Comparison of ENCODE assay signal across 12 cellular contexts in genomic region chr5:122877518-122877917, GRCh38. TPM values are rescaled to one million over a fixed set of nuclear protein-coding genes. Genes with fewer than 3 reads are reported as not detected.
DNase-seq lines count a peak whose midpoint lies in the region; ATAC-seq, FAIRE-seq and TF ChIP-seq lines count a peak whose summit lies in the region.
"Had no signal": no experiment of that assay in that cellular context is flagged by ENCODE, and none has a peak within 500 bp of the region (broad histone marks: within the 10 kb centered on the region; RNA-seq: fewer than 3 reads in every experiment).

No MANE protein-coding gene starts in this region.

- POLR2A ChIA-PET in SK-N-SH (lab: Yijun Ruan, JAX): no interaction called here

- peaks cover 5% of the 10 kb centered on the region for H3K79me2 ChIP-seq in SK-N-SH (ENCODE audit: insufficient read depth)

- H4K20me1 ChIP-seq in SK-N-SH (ENCODE audit: insufficient read depth): no peaks in the 10 kb centered on the region

- peaks cover 11% of the 10 kb centered on the region for H3F3A ChIP-seq in SK-N-SH (replicated peaks; ENCODE audit: insufficient read depth)

- TF ChIP-seq RAD21 in SK-N-SH (IDR thresholded peaks at IDR 0.05; ENCODE audit: low read length): no peak

- TF ChIP-seq POLR2A in GM12891 (IDR thresholded peaks at IDR 0.05; ENCODE audit: low read depth, low read length): no peak

- no peaks in the 10 kb centered on the region for H3K9me2 ChIP-seq in SK-N-SH

- DNase-seq in GM12891 (ENCODE audit: insufficient read length, low spot score) (no peak), SIG-M5 (lab: John Stamatoyannopoulos, UW) (peak; percentile 9), NCI-H748 (lab: John Stamatoyannopoulos, UW; ENCODE audit: unreplicated experiment) (no peak), SK-N-SH (no peak), COLO668 (lab: John Stamatoyannopoulos, UW; ENCODE audit: unreplicated experiment) (no peak)
- DNase-seq: dorsolateral prefrontal cortex, KBM-7, transverse colon, WERI-Rb-1 had no signal

- TF ChIP-seq EP300 in SK-N-SH (IDR thresholded peaks at IDR 0.05; ENCODE audit: borderline replicate concordance in 1 of 2, low read depth in 1 of 2, low read length in 1 of 2): no peak

- no peaks in the 10 kb centered on the region for H3K27me3 ChIP-seq in SK-N-SH (ENCODE audit: insufficient read depth)
- H3K27me3 ChIP-seq: dorsolateral prefrontal cortex, transverse colon had no signal

- H3K27ac ChIP-seq in SK-N-SH (ENCODE audit: low read depth in 2 of 2, low read length in 1 of 2): no peak overlapping the region
- H3K27ac ChIP-seq: dorsolateral prefrontal cortex, transverse colon, WERI-Rb-1 had no signal

- peak; percentile 41 for FAIRE-seq in GM12891 (lab: Jason Lieb, UNC)

- ATAC-seq in GM21390 (IDR thresholded peaks at IDR 0.05; ENCODE audit: unreplicated experiment) (peak; percentile 65), HG03103 (IDR thresholded peaks at IDR 0.05; ENCODE audit: low read depth, unreplicated experiment) (peak; percentile 72), HG03280 (IDR thresholded peaks at IDR 0.05; ENCODE audit: unreplicated experiment) (no peak)

- CTCF ChIA-PET in SK-N-SH (lab: Yijun Ruan, JAX): interaction anchor here (0.6 to 1.6 kb wide), 2 partner anchors 22 to 383 kb away, joined by 3 to 4 read pairs; no protein-coding TSS in a partner anchor

- TF ChIP-seq CTCF in SK-N-SH (IDR thresholded peaks at IDR 0.05): no peak

- H3K4me2 ChIP-seq in SK-N-SH: no peak overlapping the region

- H3K4me3 ChIP-seq in SK-N-SH (ENCODE audit: low read depth in 2 of 2, low read length in 1 of 2): no peak overlapping the region
- H3K4me3 ChIP-seq: dorsolateral prefrontal cortex, transverse colon had no signal

- H3K4me1 ChIP-seq in SK-N-SH (ENCODE audit: control insufficient read depth in 1 of 2, insufficient read depth in 2 of 2, low read depth in 1 of 2, low read length in 1 of 2): peaks cover 2 to 20% of the 10 kb centered on the region in 2 experiments; a peak in 2 of 4 replicates

- WGBS in SK-N-SH (ENCODE audit: low lambda C conversion rate): 81% methylated on average over 2 of the region's 2 CpGs

- no peaks in the 10 kb centered on the region for H3K9me3 ChIP-seq in SK-N-SH
- H3K9me3 ChIP-seq: transverse colon had no signal

- H2AFZ ChIP-seq in SK-N-SH (ENCODE audit: low read depth): no peak overlapping the region

- H3K36me3 ChIP-seq in SK-N-SH (replicated peaks in 1 of 2; ENCODE audit: control insufficient read depth in 1 of 2, insufficient read depth in 2 of 2, low read length in 1 of 2): no peaks in the 10 kb centered on the region
- H3K36me3 ChIP-seq: transverse colon, WERI-Rb-1 had no signal

- H3K9ac ChIP-seq in SK-N-SH: no peak overlapping the region

TF ChIP-seq in GM12891, 5 proteins besides CTCF, POLR2A, EP300 and RAD21:
- no peak for TF ChIP-seq POU2F2 (IDR thresholded peaks at IDR 0.05; ENCODE audit: low read depth, low read length)
- TF ChIP-seq SPI1 (IDR thresholded peaks at IDR 0.05; ENCODE audit: low read depth, low read length): peak; percentile 89

TF ChIP-seq in SK-N-SH, 30 proteins besides CTCF, POLR2A, EP300 and RAD21:
- no peak for TF ChIP-seq RFX5 (IDR thresholded peaks at IDR 0.05; ENCODE audit: low read length)
- no peak for TF ChIP-seq GABPA (IDR thresholded peaks at IDR 0.05; ENCODE audit: low read depth)
- TF ChIP-seq TEAD4 (IDR thresholded peaks at IDR 0.05; ENCODE audit: borderline replicate concordance, insufficient read depth): no peak
- no peak for TF ChIP-seq POLR2AphosphoS5 (IDR thresholded peaks at IDR 0.05; ENCODE audit: low read depth, low read length)
- TF ChIP-seq, protein P1, sequence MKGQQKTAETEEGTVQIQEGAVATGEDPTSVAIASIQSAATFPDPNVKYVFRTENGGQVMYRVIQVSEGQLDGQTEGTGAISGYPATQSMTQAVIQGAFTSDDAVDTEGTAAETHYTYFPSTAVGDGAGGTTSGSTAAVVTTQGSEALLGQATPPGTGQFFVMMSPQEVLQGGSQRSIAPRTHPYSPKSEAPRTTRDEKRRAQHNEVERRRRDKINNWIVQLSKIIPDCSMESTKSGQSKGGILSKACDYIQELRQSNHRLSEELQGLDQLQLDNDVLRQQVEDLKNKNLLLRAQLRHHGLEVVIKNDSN (IDR thresholded peaks at IDR 0.05; ENCODE audit: borderline replicate concordance, low read depth): no peak
- no peak for TF ChIP-seq FOSL2 (IDR thresholded peaks at IDR 0.05; ENCODE audit: borderline replicate concordance, low read depth)
- TF ChIP-seq, protein P2, sequence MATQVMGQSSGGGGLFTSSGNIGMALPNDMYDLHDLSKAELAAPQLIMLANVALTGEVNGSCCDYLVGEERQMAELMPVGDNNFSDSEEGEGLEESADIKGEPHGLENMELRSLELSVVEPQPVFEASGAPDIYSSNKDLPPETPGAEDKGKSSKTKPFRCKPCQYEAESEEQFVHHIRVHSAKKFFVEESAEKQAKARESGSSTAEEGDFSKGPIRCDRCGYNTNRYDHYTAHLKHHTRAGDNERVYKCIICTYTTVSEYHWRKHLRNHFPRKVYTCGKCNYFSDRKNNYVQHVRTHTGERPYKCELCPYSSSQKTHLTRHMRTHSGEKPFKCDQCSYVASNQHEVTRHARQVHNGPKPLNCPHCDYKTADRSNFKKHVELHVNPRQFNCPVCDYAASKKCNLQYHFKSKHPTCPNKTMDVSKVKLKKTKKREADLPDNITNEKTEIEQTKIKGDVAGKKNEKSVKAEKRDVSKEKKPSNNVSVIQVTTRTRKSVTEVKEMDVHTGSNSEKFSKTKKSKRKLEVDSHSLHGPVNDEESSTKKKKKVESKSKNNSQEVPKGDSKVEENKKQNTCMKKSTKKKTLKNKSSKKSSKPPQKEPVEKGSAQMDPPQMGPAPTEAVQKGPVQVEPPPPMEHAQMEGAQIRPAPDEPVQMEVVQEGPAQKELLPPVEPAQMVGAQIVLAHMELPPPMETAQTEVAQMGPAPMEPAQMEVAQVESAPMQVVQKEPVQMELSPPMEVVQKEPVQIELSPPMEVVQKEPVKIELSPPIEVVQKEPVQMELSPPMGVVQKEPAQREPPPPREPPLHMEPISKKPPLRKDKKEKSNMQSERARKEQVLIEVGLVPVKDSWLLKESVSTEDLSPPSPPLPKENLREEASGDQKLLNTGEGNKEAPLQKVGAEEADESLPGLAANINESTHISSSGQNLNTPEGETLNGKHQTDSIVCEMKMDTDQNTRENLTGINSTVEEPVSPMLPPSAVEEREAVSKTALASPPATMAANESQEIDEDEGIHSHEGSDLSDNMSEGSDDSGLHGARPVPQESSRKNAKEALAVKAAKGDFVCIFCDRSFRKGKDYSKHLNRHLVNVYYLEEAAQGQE (IDR thresholded peaks at IDR 0.05; ENCODE audit: low read depth, low read length): no peak
- TF ChIP-seq MEF2A (IDR thresholded peaks at IDR 0.05; ENCODE audit: borderline replicate concordance, low read depth): no peak
- no peak for TF ChIP-seq SIN3A (IDR thresholded peaks at IDR 0.05; ENCODE audit: borderline replicate concordance, low read depth, low read length)
- TF ChIP-seq YY1 (IDR thresholded peaks at IDR 0.05; ENCODE audit: low read depth): no peak
- no peak for TF ChIP-seq FOXJ3 (CRISPR knock-in tag; IDR thresholded peaks at IDR 0.05)
- no peak for TF ChIP-seq RXRA (IDR thresholded peaks at IDR 0.05; ENCODE audit: borderline replicate concordance, low read depth)
- no peak for TF ChIP-seq EZH2phosphoT487 (IDR thresholded peaks at IDR 0.05; ENCODE audit: borderline replicate concordance, low read depth)
- TF ChIP-seq, protein P3, sequence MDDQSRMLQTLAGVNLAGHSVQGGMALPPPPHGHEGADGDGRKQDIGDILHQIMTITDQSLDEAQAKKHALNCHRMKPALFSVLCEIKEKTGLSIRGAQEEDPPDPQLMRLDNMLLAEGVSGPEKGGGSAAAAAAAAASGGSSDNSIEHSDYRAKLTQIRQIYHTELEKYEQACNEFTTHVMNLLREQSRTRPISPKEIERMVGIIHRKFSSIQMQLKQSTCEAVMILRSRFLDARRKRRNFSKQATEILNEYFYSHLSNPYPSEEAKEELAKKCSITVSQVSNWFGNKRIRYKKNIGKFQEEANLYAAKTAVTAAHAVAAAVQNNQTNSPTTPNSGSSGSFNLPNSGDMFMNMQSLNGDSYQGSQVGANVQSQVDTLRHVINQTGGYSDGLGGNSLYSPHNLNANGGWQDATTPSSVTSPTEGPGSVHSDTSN (IDR thresholded peaks at IDR 0.05): no peak
- TF ChIP-seq TCF12 (IDR thresholded peaks at IDR 0.05): no peak
- TF ChIP-seq NFIC (IDR thresholded peaks at IDR 0.05; ENCODE audit: borderline replicate concordance): no peak
- no peak for TF ChIP-seq FOXM1 (IDR thresholded peaks at IDR 0.05; ENCODE audit: low read depth)
- TF ChIP-seq SMC3 (IDR thresholded peaks at IDR 0.05; ENCODE audit: low read depth, low read length): no peak

RNA-seq across cellular contexts. Expression of gene SNX24, which starts 32.1 kb away (rescaled TPM):
- polyA plus RNA-seq in GM12891 (2012; ENCODE audit: low read depth, missing spikeins): 3.7 TPM
- 8.2 and 9.9 TPM in 2 replicates for polyA plus RNA-seq in SK-N-SH (2012; rRNA removed)
- 13.6 and 18.0 TPM in 2 replicates for polyA plus RNA-seq in SK-N-SH (2012; cell fraction: cytosol; rRNA removed)
- polyA plus RNA-seq in SK-N-SH (2012; cell fraction: nucleus; rRNA removed): 7.9 and 13.1 TPM in 2 replicates
